In genomic region chr12:91845365-91845764, GRCh38 we compare ENCODE assay signal across 22 cellular contexts.
"Had no signal": no experiment of that assay in that cellular context is flagged by ENCODE, and none has a peak within 500 bp of the region (broad histone marks: within the 10 kb centered on the region; RNA-seq: fewer than 3 reads in every experiment).

No MANE protein-coding gene starts in this region.

- H3K4me1 ChIP-seq: gastrocnemius medialis, left ventricle myocardium inferior, lower lobe of right lung, spleen, stomach, transverse colon had no signal

- H3K36me3 ChIP-seq: gastrocnemius medialis, left ventricle myocardium inferior, lower lobe of right lung, spleen, stomach, thoracic aorta, transverse colon had no signal

- H3K27ac Mint-ChIP-seq: memory B cell; mesothelial cell of epicardium; nephron; stimulated activated memory B cell treated with anti-CD40 and anti-IgM and Interleukin-4, amounts not matched to agents 10 μg/mL and 1 μg/mL and 100 μg/mL, for 72 hours had no signal

- H3K27me3 ChIP-seq: dorsolateral prefrontal cortex, gastrocnemius medialis, spleen, stomach, transverse colon had no signal

- DNase-seq: cortex of kidney; dorsolateral prefrontal cortex; effector CD8-positive, alpha-beta T cell; gastrocnemius medialis; immature natural killer cell; left ventricle myocardium inferior; lower lobe of right lung; posterior cingulate gyrus; spleen; stimulated activated CD4-positive, alpha-beta T cell treated with anti-CD3 and anti-CD28 coated beads, Interleukin-15, amount 100 ng/mL, for 24 hours; stimulated activated CD4-positive, alpha-beta T cell treated with anti-CD3 and anti-CD28 coated beads, Interleukin-1b, Interleukin-23, amount 100 ng/mL, for 48 hours; stimulated activated CD4-positive, alpha-beta T cell treated with anti-CD3 and anti-CD28 coated beads, Interleukin-4, amount 100 ng/mL, for 24 hours; stomach; substantia nigra; transverse colon had no signal

- H3K9me3 ChIP-seq: gastrocnemius medialis, lower lobe of right lung, thoracic aorta, transverse colon had no signal

- H3K4me3 Mint-ChIP-seq: immature natural killer cell; memory B cell; mesothelial cell of epicardium; nephron; stimulated activated memory B cell treated with anti-CD40 and anti-IgM and Interleukin-4, amounts not matched to agents 10 μg/mL and 1 μg/mL and 100 μg/mL, for 72 hours had no signal

- ATAC-seq: gastrocnemius medialis; lower lobe of right lung; sciatic nerve; stimulated activated memory B cell treated with anti-CD40 and anti-IgM and Interleukin-4, amounts not matched to agents 10 μg/mL and 1 μg/mL and 100 μg/mL, for 72 hours had no signal

- H3K4me1 Mint-ChIP-seq: immature natural killer cell; memory B cell; stimulated activated memory B cell treated with anti-CD40 and anti-IgM and Interleukin-4, amounts not matched to agents 10 μg/mL and 1 μg/mL and 100 μg/mL, for 72 hours had no signal

- H3K4me3 ChIP-seq: dorsolateral prefrontal cortex, gastrocnemius medialis, left ventricle myocardium inferior, lower lobe of right lung, spleen, stomach, thoracic aorta, transverse colon had no signal

- H3K36me3 Mint-ChIP-seq: memory B cell; stimulated activated memory B cell treated with anti-CD40 and anti-IgM and Interleukin-4, amounts not matched to agents 10 μg/mL and 1 μg/mL and 100 μg/mL, for 72 hours had no signal

- FAIRE-seq: keratinocyte had no signal

- H3K27ac ChIP-seq: dorsolateral prefrontal cortex, gastrocnemius medialis, lower lobe of right lung, spleen, stomach, thoracic aorta, transverse colon had no signal
